ENCODE assay signal across 2 cellular contexts in genomic region chr1:228071839-228072657, GRCh38.
TF ChIP-seq lines count a peak whose summit lies in the region.

No MANE protein-coding gene starts in this region.

TF ChIP-seq in HEK293, 187 proteins besides CTCF, POLR2A, EP300 and RAD21 (continues in another document):
- TF ChIP-seq ZBTB20 (tag by site-specific recombination; IDR thresholded peaks at IDR 0.05) (peak; percentile 13; the same call in 1 of the 2 replicates), GLI4 (tag by site-specific recombination; IDR thresholded peaks at IDR 0.05) (0 out of 2 replicates have a peak, but pooled peaks have one; percentile 41), ZNF157 (tag by site-specific recombination; IDR thresholded peaks at IDR 0.05) (peak; percentile 9; the same call in 1 of the 2 replicates), ZBTB10 (tag by site-specific recombination; IDR thresholded peaks at IDR 0.05) (peak; percentile 61; the same call in 1 of the 2 replicates), ZBTB7A (tag by site-specific recombination; IDR thresholded peaks at IDR 0.05; ENCODE audit: low read depth) (peak; percentile 78; the same call in 1 of the 2 replicates), AEBP2 (tag by site-specific recombination; IDR thresholded peaks at IDR 0.05; ENCODE audit: borderline replicate concordance) (0 out of 2 replicates have a peak, but pooled peaks have one; percentile 17), PRDM6 (tag by site-specific recombination; IDR thresholded peaks at IDR 0.05) (no peak), ZNF747 (tag by site-specific recombination; IDR thresholded peaks at IDR 0.05) (0 out of 2 replicates have a peak, but pooled peaks have one; percentile 61), PRDM10 (tag by site-specific recombination; IDR thresholded peaks at IDR 0.05) (peak; percentile 86), ZNF239 (tag by site-specific recombination; IDR thresholded peaks at IDR 0.05) (peak; percentile 71; the same call in 1 of the 2 replicates), ZNF530 (tag by site-specific recombination; IDR thresholded peaks at IDR 0.05; ENCODE audit: low read depth) (no peak), PRDM1 (tag by site-specific recombination; IDR thresholded peaks at IDR 0.05) (peak; percentile 99), ZNF645 (tag by site-specific recombination; IDR thresholded peaks at IDR 0.05) (0 out of 2 replicates have a peak, but pooled peaks have one; percentile 8), ZNF785 (tag by site-specific recombination; IDR thresholded peaks at IDR 0.05) (0 out of 2 replicates have a peak, but pooled peaks have one; percentile 49), ZFP69B (tag by site-specific recombination; IDR thresholded peaks at IDR 0.05) (no peak; the same call in 1 of the 2 replicates)

TF ChIP-seq in GM12878, 131 proteins besides CTCF, POLR2A, EP300 and RAD21:
- TF ChIP-seq POLR2AphosphoS2 (IDR thresholded peaks at IDR 0.05; ENCODE audit: low read depth, low read length) (peak; percentile 61; the same call in 1 of the 2 replicates), ZNF274 (IDR thresholded peaks at IDR 0.05; ENCODE audit: insufficient read depth, insufficient read length) (no peak), RELA (IDR thresholded peaks at IDR 0.05; ENCODE audit: borderline replicate concordance, partially characterized antibody) (no peak), NR2F1 (conservative IDR thresholded peaks at IDR 0.05) (0 out of 2 replicates have a peak, but pooled peaks have one; percentile 21), YBX1 (IDR thresholded peaks at IDR 0.05) (no peak), NR2C2 (IDR thresholded peaks at IDR 0.05; ENCODE audit: borderline replicate concordance, control insufficient read depth, insufficient read length, low read depth) (peak; percentile 6), USF1 (IDR thresholded peaks at IDR 0.05; ENCODE audit: borderline replicate concordance, extremely low read length, insufficient read depth, low read depth, low read length) (peak; percentile 6)
